Comparison of ENCODE assay signal across 2 cellular contexts in the genomic region with DNA sequence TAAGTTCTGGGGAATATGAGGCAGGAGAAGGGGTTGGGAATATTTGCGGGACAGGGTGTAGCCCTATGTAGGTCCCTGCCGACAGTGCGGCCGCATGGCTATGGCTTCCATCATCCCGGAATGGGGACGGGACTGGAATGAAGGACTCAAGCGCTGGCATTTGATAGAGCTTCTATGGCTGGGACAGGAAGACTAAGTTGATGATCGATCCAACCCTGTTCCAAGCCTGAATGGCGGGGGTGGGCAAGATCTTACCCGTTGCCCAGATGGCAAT.
TF ChIP-seq lines count a peak whose summit lies in the region.

No MANE protein-coding gene starts in this region.

TF ChIP-seq in HCT116, 20 proteins besides CTCF, POLR2A, EP300 and RAD21 (continued from another document):
- TF ChIP-seq, protein P1, sequence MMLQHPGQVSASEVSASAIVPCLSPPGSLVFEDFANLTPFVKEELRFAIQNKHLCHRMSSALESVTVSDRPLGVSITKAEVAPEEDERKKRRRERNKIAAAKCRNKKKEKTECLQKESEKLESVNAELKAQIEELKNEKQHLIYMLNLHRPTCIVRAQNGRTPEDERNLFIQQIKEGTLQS (IDR thresholded peaks at IDR 0.05): no peak
- TF ChIP-seq SP1 (IDR thresholded peaks at IDR 0.05; ENCODE audit: low read depth) (no peak), SIN3A (IDR thresholded peaks at IDR 0.05; ENCODE audit: low read depth) (no peak), TCF7L2 (IDR thresholded peaks at IDR 0.05; ENCODE audit: borderline replicate concordance, extremely low read depth, insufficient read depth, insufficient read length) (no peak), ELF1 (IDR thresholded peaks at IDR 0.05; ENCODE audit: borderline replicate concordance, low read depth) (no peak), YY1 (IDR thresholded peaks at IDR 0.05; ENCODE audit: extremely low read depth, insufficient replicate concordance, low read depth, low read length) (no peak), EZH2phosphoT487 (IDR thresholded peaks at IDR 0.05; ENCODE audit: borderline replicate concordance) (no peak), CBX3 (IDR thresholded peaks at IDR 0.05; ENCODE audit: low read depth) (no peak)
- TF ChIP-seq, protein P2, sequence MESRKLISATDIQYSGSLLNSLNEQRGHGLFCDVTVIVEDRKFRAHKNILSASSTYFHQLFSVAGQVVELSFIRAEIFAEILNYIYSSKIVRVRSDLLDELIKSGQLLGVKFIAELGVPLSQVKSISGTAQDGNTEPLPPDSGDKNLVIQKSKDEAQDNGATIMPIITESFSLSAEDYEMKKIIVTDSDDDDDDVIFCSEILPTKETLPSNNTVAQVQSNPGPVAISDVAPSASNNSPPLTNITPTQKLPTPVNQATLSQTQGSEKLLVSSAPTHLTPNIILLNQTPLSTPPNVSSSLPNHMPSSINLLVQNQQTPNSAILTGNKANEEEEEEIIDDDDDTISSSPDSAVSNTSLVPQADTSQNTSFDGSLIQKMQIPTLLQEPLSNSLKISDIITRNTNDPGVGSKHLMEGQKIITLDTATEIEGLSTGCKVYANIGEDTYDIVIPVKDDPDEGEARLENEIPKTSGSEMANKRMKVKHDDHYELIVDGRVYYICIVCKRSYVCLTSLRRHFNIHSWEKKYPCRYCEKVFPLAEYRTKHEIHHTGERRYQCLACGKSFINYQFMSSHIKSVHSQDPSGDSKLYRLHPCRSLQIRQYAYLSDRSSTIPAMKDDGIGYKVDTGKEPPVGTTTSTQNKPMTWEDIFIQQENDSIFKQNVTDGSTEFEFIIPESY (IDR thresholded peaks at IDR 0.05; ENCODE audit: extremely low read depth, insufficient replicate concordance, low read length): no peak

TF ChIP-seq in liver, 16 proteins besides CTCF, POLR2A, EP300 and RAD21:
- TF ChIP-seq, protein P3, sequence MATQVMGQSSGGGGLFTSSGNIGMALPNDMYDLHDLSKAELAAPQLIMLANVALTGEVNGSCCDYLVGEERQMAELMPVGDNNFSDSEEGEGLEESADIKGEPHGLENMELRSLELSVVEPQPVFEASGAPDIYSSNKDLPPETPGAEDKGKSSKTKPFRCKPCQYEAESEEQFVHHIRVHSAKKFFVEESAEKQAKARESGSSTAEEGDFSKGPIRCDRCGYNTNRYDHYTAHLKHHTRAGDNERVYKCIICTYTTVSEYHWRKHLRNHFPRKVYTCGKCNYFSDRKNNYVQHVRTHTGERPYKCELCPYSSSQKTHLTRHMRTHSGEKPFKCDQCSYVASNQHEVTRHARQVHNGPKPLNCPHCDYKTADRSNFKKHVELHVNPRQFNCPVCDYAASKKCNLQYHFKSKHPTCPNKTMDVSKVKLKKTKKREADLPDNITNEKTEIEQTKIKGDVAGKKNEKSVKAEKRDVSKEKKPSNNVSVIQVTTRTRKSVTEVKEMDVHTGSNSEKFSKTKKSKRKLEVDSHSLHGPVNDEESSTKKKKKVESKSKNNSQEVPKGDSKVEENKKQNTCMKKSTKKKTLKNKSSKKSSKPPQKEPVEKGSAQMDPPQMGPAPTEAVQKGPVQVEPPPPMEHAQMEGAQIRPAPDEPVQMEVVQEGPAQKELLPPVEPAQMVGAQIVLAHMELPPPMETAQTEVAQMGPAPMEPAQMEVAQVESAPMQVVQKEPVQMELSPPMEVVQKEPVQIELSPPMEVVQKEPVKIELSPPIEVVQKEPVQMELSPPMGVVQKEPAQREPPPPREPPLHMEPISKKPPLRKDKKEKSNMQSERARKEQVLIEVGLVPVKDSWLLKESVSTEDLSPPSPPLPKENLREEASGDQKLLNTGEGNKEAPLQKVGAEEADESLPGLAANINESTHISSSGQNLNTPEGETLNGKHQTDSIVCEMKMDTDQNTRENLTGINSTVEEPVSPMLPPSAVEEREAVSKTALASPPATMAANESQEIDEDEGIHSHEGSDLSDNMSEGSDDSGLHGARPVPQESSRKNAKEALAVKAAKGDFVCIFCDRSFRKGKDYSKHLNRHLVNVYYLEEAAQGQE (IDR thresholded peaks at IDR 0.05): no peak
- TF ChIP-seq EGR1 (IDR thresholded peaks at IDR 0.05; ENCODE audit: low read depth in 2 of 2) (no peak), TAF1 (conservative IDR thresholded peaks at IDR 0.05) (no peak), YY1 (IDR thresholded peaks at IDR 0.05) (no peak), GABPA (IDR thresholded peaks at IDR 0.05 in 1 of 2, conservative IDR thresholded peaks at IDR 0.05 in 1 of 2) (no peak), HNF4A (conservative IDR thresholded peaks at IDR 0.05) (no peak), FOXA2 (IDR thresholded peaks at IDR 0.05) (no peak), JUND (IDR thresholded peaks at IDR 0.05) (no peak)
- TF ChIP-seq, protein P2 (IDR thresholded peaks at IDR 0.05): no peak
